ENCODE assay signal across 21 cellular contexts in genomic region chr17:55492951-55493350, GRCh38. TPM values are rescaled to one million over a fixed set of nuclear protein-coding genes. Genes with fewer than 3 reads are reported as not detected.
"Had no signal": no experiment of that assay in that cellular context is flagged by ENCODE, and none has a peak within 500 bp of the region (broad histone marks: within the 10 kb centered on the region; RNA-seq: fewer than 3 reads in every experiment).

No MANE protein-coding gene starts in this region.

- H3K4me1 ChIP-seq: pancreas, right atrium auricular region, thyroid gland had no signal

- DNase-seq: activated CD4-positive, alpha-beta T cell treated with anti-CD3 and anti-CD28 coated beads, Interleukin-2, amount 50 U/mL, for 1 hour; activated CD4-positive, CD25-positive, alpha-beta regulatory T cell; activated naive CD4-positive, alpha-beta T cell treated with anti-CD3 and anti-CD28 coated beads, Interleukin-2, amount 50 U/mL, for 16 hours; activated T-cell treated with anti-CD3 and anti-CD28 coated beads for 4 hours; adrenal gland; central memory CD4-positive, alpha-beta T cell; effector memory CD8-positive, alpha-beta T cell; erythroblast; hippocampal formation; immature natural killer cell; mammary epithelial cell; pancreas; small intestine; T-helper 17 cell; thyroid gland had no signal

- H3K27ac ChIP-seq: adrenal gland, coronary artery, right atrium auricular region, thyroid gland had no signal

- ATAC-seq: effector memory CD8-positive, alpha-beta T cell; left lobe of liver; pancreas; T-helper 17 cell had no signal

- H3K27me3 ChIP-seq: adrenal gland, pancreas, right atrium auricular region, thyroid gland had no signal

- H3K9me3 ChIP-seq: adrenal gland, pancreas, right atrium auricular region, thyroid gland had no signal

- H3K36me3 ChIP-seq: adrenal gland, pancreas, right atrium auricular region, thyroid gland had no signal

- H3K4me3 ChIP-seq: adrenal gland, coronary artery, pancreas, right atrium auricular region, thyroid gland had no signal

RNA-seq across cellular contexts. Expression of gene SMIM36, which starts 18.3 kb away (rescaled TPM):
- total RNA-seq: activated CD8-positive, alpha-beta memory T cell treated with anti-CD3 and anti-CD28 coated beads for 36 hours; activated T-helper 2 cell treated with anti-CD3 and anti-CD28 coated beads, Interferon-gamma antibody, Interleukin-2, Interleukin-4, amounts not matched to agents 10 μg/mL and 5 μg/mL and 100 μg/mL, durations not matched to agents 14 hours and 24 hours and 36 hours; adrenal gland; left lobe of liver; mammary epithelial cell; neural crest cell; pancreas; right atrium auricular region; thyroid gland had no signal
- polyA plus RNA-seq: adrenal gland, immature natural killer cell, mammary epithelial cell, small intestine had no signal
